Comparison of ENCODE assay signal across 8 cellular contexts in the genomic region with DNA sequence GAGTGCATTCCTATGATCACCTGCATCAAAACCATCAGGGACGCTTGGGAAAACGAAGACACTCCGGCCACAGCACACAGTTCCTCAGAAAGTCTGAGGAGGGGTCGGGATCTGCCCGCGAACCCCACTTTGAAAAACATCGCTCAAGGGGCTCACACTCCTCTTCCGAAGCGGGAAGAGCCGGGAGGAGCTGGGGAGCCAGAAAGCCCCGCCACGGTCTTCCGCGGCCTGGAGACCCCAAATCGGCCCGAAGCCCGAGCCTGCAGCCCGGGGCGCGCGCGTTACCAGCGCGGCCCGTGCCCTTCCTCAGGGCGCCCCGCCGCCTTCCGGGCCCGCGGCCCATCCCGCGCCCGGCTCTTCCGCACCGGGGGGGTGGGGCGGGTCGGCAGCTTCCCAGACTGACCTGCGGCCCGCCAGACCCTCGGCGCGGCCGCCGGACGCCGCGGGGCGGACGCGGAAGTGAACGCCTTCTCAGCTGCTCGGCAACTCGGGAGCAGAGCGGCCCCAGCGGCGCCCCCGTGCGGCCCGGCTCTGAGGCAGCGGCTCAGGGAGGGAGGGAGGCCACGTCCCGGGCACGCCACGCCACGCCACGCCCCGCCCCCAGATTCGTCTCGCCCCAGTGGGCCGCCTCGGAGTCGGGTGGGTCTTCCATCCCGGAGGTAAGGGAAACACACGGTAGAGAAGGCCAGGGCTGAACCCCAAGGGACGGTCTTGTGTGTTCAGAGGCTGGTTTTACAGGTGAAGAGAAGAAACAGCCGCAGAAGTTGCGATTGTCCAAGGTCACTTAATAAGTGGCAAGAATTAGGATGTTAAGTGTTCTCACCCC. TPM values are rescaled to one million over a fixed set of nuclear protein-coding genes. Genes with fewer than 3 reads are reported as not detected.
DNase-seq lines count a peak whose midpoint lies in the region; ATAC-seq and TF ChIP-seq lines count a peak whose summit lies in the region.

Gene KCTD18, minus strand, starts transcription at position 461 of the 826 bp plus-strand sequence. CDS start 3,052 bp downstream, outside the sequence.

- peaks cover 32% of the 10 kb centered on the region for H3K4me1 Mint-ChIP-seq in activated naive CD4-positive, alpha-beta T cell treated with anti-CD3 and anti-CD28 coated beads, Interleukin-2, amount 50 U/mL, for 24 hours

- peak within 1 kb of the TSS; percentile 48 for H3K27ac ChIP-seq in temporal lobe (ENCODE audit: low read depth, low read length)

- H3K36me3 Mint-ChIP-seq in activated naive CD4-positive, alpha-beta T cell treated with anti-CD3 and anti-CD28 coated beads, Interleukin-2, amount 50 U/mL, for 24 hours: peaks cover under 1% of the 10 kb centered on the region

- peak within 1 kb of the TSS; percentile 73 for H3K4me3 ChIP-seq in HFF-Myc (replicated peaks; ENCODE audit: low read depth, low read length)

- no peaks in the 10 kb centered on the region for H3K27me3 Mint-ChIP-seq in activated naive CD4-positive, alpha-beta T cell treated with anti-CD3 and anti-CD28 coated beads, Interleukin-2, amount 50 U/mL, for 24 hours

- peak within 1 kb of the TSS; percentile 97 for H3K4me3 Mint-ChIP-seq in activated naive CD4-positive, alpha-beta T cell treated with anti-CD3 and anti-CD28 coated beads, Interleukin-2, amount 50 U/mL, for 24 hours

- peak; percentile 97 for DNase-seq in GM10266 (ENCODE audit: extremely low spot score)
- DNase-seq in HFF-Myc (ENCODE audit: extremely low read depth, low read depth): peak; percentile 32
- peak; percentile 86 for DNase-seq in MV-4-11 (lab: John Stamatoyannopoulos, UW)
- no peak for DNase-seq in glomerular endothelial cell (ENCODE audit: extremely low read depth, low read depth, low spot score)
- peak; percentile 69 for DNase-seq in omental fat pad (ENCODE audit: low spot score)

- H3K27ac Mint-ChIP-seq in activated naive CD4-positive, alpha-beta T cell treated with anti-CD3 and anti-CD28 coated beads, Interleukin-2, amount 50 U/mL, for 24 hours: peak within 1 kb of the TSS; percentile 96

- H3K9me3 Mint-ChIP-seq in activated naive CD4-positive, alpha-beta T cell treated with anti-CD3 and anti-CD28 coated beads, Interleukin-2, amount 50 U/mL, for 24 hours: no peaks in the 10 kb centered on the region

- peak; percentile 95 for TF ChIP-seq CTCF in GM10266 (IDR thresholded peaks at IDR 0.05; ENCODE audit: control insufficient read depth, insufficient read depth, low read depth, missing control alignments)
- TF ChIP-seq CTCF in HFF-Myc (IDR thresholded peaks at IDR 0.05; ENCODE audit: low read depth, low read length, missing control alignments): peak; percentile 81
- TF ChIP-seq CTCF in omental fat pad (IDR thresholded peaks at IDR 0.05): peak in 1 of 3 donors; percentile 53

- ATAC-seq in SK-N-SH treated with all-trans-retinoic acid at 6 μM for 48 hours: peak; percentile 99
- ATAC-seq in omental fat pad (ENCODE audit: low FRiP score): peak; percentile 97

TF ChIP-seq in SK-N-SH treated with all-trans-retinoic acid at 6 μM for 48 hours, 23 proteins besides CTCF, POLR2A, EP300 and RAD21:
- TF ChIP-seq POU6F1 (CRISPR knock-in tag; IDR thresholded peaks at IDR 0.05; ENCODE audit: borderline replicate concordance, low read depth): no peak
- 0 out of 2 replicates have a peak, but pooled peaks have one; percentile 2 for TF ChIP-seq ZNF8 (CRISPR knock-in tag; IDR thresholded peaks at IDR 0.05)
- TF ChIP-seq, protein P1, sequence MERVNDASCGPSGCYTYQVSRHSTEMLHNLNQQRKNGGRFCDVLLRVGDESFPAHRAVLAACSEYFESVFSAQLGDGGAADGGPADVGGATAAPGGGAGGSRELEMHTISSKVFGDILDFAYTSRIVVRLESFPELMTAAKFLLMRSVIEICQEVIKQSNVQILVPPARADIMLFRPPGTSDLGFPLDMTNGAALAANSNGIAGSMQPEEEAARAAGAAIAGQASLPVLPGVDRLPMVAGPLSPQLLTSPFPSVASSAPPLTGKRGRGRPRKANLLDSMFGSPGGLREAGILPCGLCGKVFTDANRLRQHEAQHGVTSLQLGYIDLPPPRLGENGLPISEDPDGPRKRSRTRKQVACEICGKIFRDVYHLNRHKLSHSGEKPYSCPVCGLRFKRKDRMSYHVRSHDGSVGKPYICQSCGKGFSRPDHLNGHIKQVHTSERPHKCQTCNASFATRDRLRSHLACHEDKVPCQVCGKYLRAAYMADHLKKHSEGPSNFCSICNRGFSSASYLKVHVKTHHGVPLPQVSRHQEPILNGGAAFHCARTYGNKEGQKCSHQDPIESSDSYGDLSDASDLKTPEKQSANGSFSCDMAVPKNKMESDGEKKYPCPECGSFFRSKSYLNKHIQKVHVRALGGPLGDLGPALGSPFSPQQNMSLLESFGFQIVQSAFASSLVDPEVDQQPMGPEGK (CRISPR knock-in tag; IDR thresholded peaks at IDR 0.05; ENCODE audit: borderline replicate concordance): no peak
- TF ChIP-seq RARB (CRISPR knock-in tag; IDR thresholded peaks at IDR 0.05): no peak
- TF ChIP-seq TSHZ2 (CRISPR knock-in tag; IDR thresholded peaks at IDR 0.05): peak; percentile 77; the same call in 1 of the 2 replicates

RNA-seq across cellular contexts. Expression of gene KCTD18, which starts in this region (rescaled TPM):
- total RNA-seq in glomerular endothelial cell (13.1 and 13.2 TPM in 2 replicates), omental fat pad (10 to 100 TPM; 10.4 to 19.9 (median 14.2) TPM), temporal lobe (8.1 TPM)
